15 cellular contexts compared by ENCODE assay signal in genomic region chr7:21099955-21100354, GRCh38.
DNase-seq lines count a peak whose midpoint lies in the region; ATAC-seq and TF ChIP-seq lines count a peak whose summit lies in the region.
"Had no signal": no experiment of that assay in that cellular context is flagged by ENCODE, and none has a peak within 500 bp of the region (broad histone marks: within the 10 kb centered on the region; RNA-seq: fewer than 3 reads in every experiment).

No MANE protein-coding gene starts in this region.

- in situ Hi-C loops in mammary epithelial cell (cut with MboI; ENCODE audit: low sequenced_read_pairs in 2 of 2), result loop anchor here in 1 of 2 donors (10.0 kb wide), 1 partner anchor 95 kb away; no protein-coding TSS in a partner anchor

- TF ChIP-seq RAD21 in SK-N-SH (IDR thresholded peaks at IDR 0.05; ENCODE audit: low read length), result no peak

- no peak for TF ChIP-seq EP300 in SK-N-SH (IDR thresholded peaks at IDR 0.05; ENCODE audit: borderline replicate concordance in 1 of 2, low read depth in 1 of 2, low read length in 1 of 2)
- TF ChIP-seq EP300 in upper lobe of left lung (IDR thresholded peaks at IDR 0.05), result no peak

- H3K27me3 ChIP-seq in OCI-LY3 (ENCODE audit: low read depth, low read length) (no peaks in the 10 kb centered on the region), mammary epithelial cell (ENCODE audit: insufficient read depth, low read length) (no peaks in the 10 kb centered on the region), foreskin keratinocyte (no peaks in the 10 kb centered on the region), SK-N-SH (ENCODE audit: insufficient read depth) (no peaks in the 10 kb centered on the region), upper lobe of left lung (no peaks in the 10 kb centered on the region)

- dilution Hi-C loops in mammary epithelial cell (cut with HindIII; ENCODE audit: low sequenced_read_pairs), result no loop called here

- H3K4me1 ChIP-seq in OCI-LY3 (ENCODE audit: low read length) (peaks cover 15% of the 10 kb centered on the region), mammary epithelial cell (ENCODE audit: insufficient read depth, low read length) (peaks cover 20% of the 10 kb centered on the region), foreskin keratinocyte (peaks cover 8% of the 10 kb centered on the region), SK-N-SH (ENCODE audit: control insufficient read depth in 1 of 2, insufficient read depth in 2 of 2, low read depth in 1 of 2, low read length in 1 of 2) (no peaks in the 10 kb centered on the region), upper lobe of left lung (no peaks in the 10 kb centered on the region)
- H3K4me1 ChIP-seq: HAP-1 had no signal

- TF ChIP-seq CTCF in OCI-LY3 (IDR thresholded peaks at IDR 0.05; ENCODE audit: low read depth, low read length) (no peak), mammary epithelial cell (conservative IDR thresholded peaks at IDR 0.05 in 1 of 2, IDR thresholded peaks at IDR 0.05 in 1 of 2; ENCODE audit: extremely low read depth in 1 of 2, insufficient read depth in 1 of 2, low read depth in 1 of 2, low read length in 2 of 2) (no peak), foreskin keratinocyte (conservative IDR thresholded peaks at IDR 0.05) (no peak), SK-N-SH (IDR thresholded peaks at IDR 0.05) (no peak), upper lobe of left lung (IDR thresholded peaks at IDR 0.05) (no peak)

- H3K79me2 ChIP-seq in OCI-LY3 (ENCODE audit: low read length) (no peaks in the 10 kb centered on the region), mammary epithelial cell (ENCODE audit: insufficient read depth, low read length) (no peaks in the 10 kb centered on the region), SK-N-SH (ENCODE audit: insufficient read depth) (no peaks in the 10 kb centered on the region)

- H4K20me1 ChIP-seq in OCI-LY3 (ENCODE audit: insufficient read depth, low read length) (no peaks in the 10 kb centered on the region), mammary epithelial cell (ENCODE audit: insufficient read depth, low read length) (no peaks in the 10 kb centered on the region), SK-N-SH (ENCODE audit: insufficient read depth) (no peaks in the 10 kb centered on the region)

- H3K36me3 ChIP-seq in OCI-LY3 (replicated peaks; ENCODE audit: low read depth, low read length), result no peaks in the 10 kb centered on the region
- no peaks in the 10 kb centered on the region for H3K36me3 ChIP-seq in mammary epithelial cell (ENCODE audit: insufficient read depth, low read length)
- H3K36me3 ChIP-seq in SK-N-SH (replicated peaks in 1 of 2; ENCODE audit: control insufficient read depth in 1 of 2, insufficient read depth in 2 of 2, low read length in 1 of 2), result no peaks in the 10 kb centered on the region
- H3K36me3 ChIP-seq in upper lobe of left lung, result no peaks in the 10 kb centered on the region
- H3K36me3 ChIP-seq: HAP-1 had no signal

- H3K9me2 ChIP-seq in SK-N-SH, result no peaks in the 10 kb centered on the region

- CTCF ChIA-PET in mammary epithelial cell (lab: Charles Lee; ENCODE audit: low non-redundant PET) (no interaction called here), SK-N-SH (lab: Yijun Ruan, JAX) (no interaction called here)

- no peak for TF ChIP-seq POLR2A in upper lobe of left lung (IDR thresholded peaks at IDR 0.05)

- H3K4me3 ChIP-seq in OCI-LY3 (ENCODE audit: low read length), result no peak overlapping the region
- H3K4me3 ChIP-seq in mammary epithelial cell (replicated peaks in 1 of 3; ENCODE audit: insufficient read depth in 1 of 3, low read depth in 2 of 3, low read length in 3 of 3), result no peak overlapping the region
- H3K4me3 ChIP-seq in SK-N-SH (ENCODE audit: low read depth in 2 of 2, low read length in 1 of 2), result no peak overlapping the region
- H3K4me3 ChIP-seq in upper lobe of left lung, result no peak overlapping the region
- H3K4me3 ChIP-seq: GM23338, HAP-1 had no signal

- DNase-seq in mammary epithelial cell (peak; percentile 45), foreskin keratinocyte (peak in 1 of 2 donors; percentile 36), SK-N-SH (no peak), upper lobe of left lung (no peak)
- DNase-seq in activated CD4-positive, CD25-positive, alpha-beta regulatory T cell (lab: John Stamatoyannopoulos, UW), result no peak
- DNase-seq: C1 segment of cervical spinal cord; Calu3; CD4-positive, alpha-beta memory T cell; COR-L47; DMS79 treated with DMSO at 0.1 percent for 48 hours; GF-D8; HFFc6 had no signal

- H3F3A ChIP-seq in SK-N-SH (replicated peaks; ENCODE audit: insufficient read depth), result no peaks in the 10 kb centered on the region

- POLR2A ChIA-PET in SK-N-SH (lab: Yijun Ruan, JAX), result no interaction called here

- H3K9me3 ChIP-seq in OCI-LY3 (ENCODE audit: insufficient read depth, low read length) (no peaks in the 10 kb centered on the region), mammary epithelial cell (replicated peaks; ENCODE audit: insufficient read depth, low read length) (peaks cover 3% of the 10 kb centered on the region), SK-N-SH (no peaks in the 10 kb centered on the region), upper lobe of left lung (no peaks in the 10 kb centered on the region)
- H3K9me3 ChIP-seq: HAP-1 had no signal

- intact Hi-C loops in mammary epithelial cell (cut with micrococcal nuclease), result no loop called here

- H2AFZ ChIP-seq in OCI-LY3 (ENCODE audit: low read depth, low read length) (no peak overlapping the region), mammary epithelial cell (ENCODE audit: low read depth, low read length) (no peak overlapping the region), SK-N-SH (ENCODE audit: low read depth) (no peak overlapping the region)

- H3K27ac ChIP-seq in OCI-LY3 (ENCODE audit: low read length) (peak overlapping the region; percentile 74), mammary epithelial cell (ENCODE audit: insufficient read depth, low read depth, low read length) (no peak overlapping the region), foreskin keratinocyte (no peak overlapping the region), SK-N-SH (ENCODE audit: low read depth in 2 of 2, low read length in 1 of 2) (no peak overlapping the region), upper lobe of left lung (no peak overlapping the region)

- no TSS peak for BruUV-seq in mammary epithelial cell (replicated peaks; lab: Mats Ljungman, UMichigan)

- peak; percentile 45 for ATAC-seq in foreskin keratinocyte
- no peak for ATAC-seq in upper lobe of left lung (ENCODE audit: low FRiP score in 2 of 2)
- ATAC-seq: GM23338 had no signal

- peak overlapping the region; percentile 22; the same call in 1 of the 2 replicates for H3K4me2 ChIP-seq in OCI-LY3 (ENCODE audit: low read length)
- H3K4me2 ChIP-seq in mammary epithelial cell (ENCODE audit: insufficient read depth, low read depth, low read length), result peak overlapping the region; percentile 21
- no peak overlapping the region for H3K4me2 ChIP-seq in SK-N-SH
- H3K4me2 ChIP-seq: GM23338 had no signal

- H3K9ac ChIP-seq in OCI-LY3 (ENCODE audit: low read length), result peak overlapping the region; percentile 43; the same call in 1 of the 2 replicates
- no peak overlapping the region for H3K9ac ChIP-seq in mammary epithelial cell (ENCODE audit: insufficient read depth, low read length)
- H3K9ac ChIP-seq in SK-N-SH, result no peak overlapping the region

TF ChIP-seq in SK-N-SH, 30 proteins besides CTCF, POLR2A, EP300 and RAD21 (continues in another document):
- TF ChIP-seq, protein P1, sequence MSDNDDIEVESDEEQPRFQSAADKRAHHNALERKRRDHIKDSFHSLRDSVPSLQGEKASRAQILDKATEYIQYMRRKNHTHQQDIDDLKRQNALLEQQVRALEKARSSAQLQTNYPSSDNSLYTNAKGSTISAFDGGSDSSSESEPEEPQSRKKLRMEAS (IDR thresholded peaks at IDR 0.05; ENCODE audit: low read depth), result no peak
- TF ChIP-seq FOSL2 (IDR thresholded peaks at IDR 0.05; ENCODE audit: borderline replicate concordance, low read depth) (no peak), SMC3 (IDR thresholded peaks at IDR 0.05; ENCODE audit: low read depth, low read length) (no peak), USF1 (IDR thresholded peaks at IDR 0.05; ENCODE audit: borderline replicate concordance, low read depth) (no peak), TAF1 (IDR thresholded peaks at IDR 0.05; ENCODE audit: borderline replicate concordance, low read depth, low read length) (no peak), RCOR1 (IDR thresholded peaks at IDR 0.05; ENCODE audit: low read length) (no peak), NFIC (IDR thresholded peaks at IDR 0.05; ENCODE audit: borderline replicate concordance) (no peak), TEAD4 (IDR thresholded peaks at IDR 0.05; ENCODE audit: borderline replicate concordance, insufficient read depth) (no peak), RFX5 (IDR thresholded peaks at IDR 0.05; ENCODE audit: low read length) (no peak)
- TF ChIP-seq, protein P2, sequence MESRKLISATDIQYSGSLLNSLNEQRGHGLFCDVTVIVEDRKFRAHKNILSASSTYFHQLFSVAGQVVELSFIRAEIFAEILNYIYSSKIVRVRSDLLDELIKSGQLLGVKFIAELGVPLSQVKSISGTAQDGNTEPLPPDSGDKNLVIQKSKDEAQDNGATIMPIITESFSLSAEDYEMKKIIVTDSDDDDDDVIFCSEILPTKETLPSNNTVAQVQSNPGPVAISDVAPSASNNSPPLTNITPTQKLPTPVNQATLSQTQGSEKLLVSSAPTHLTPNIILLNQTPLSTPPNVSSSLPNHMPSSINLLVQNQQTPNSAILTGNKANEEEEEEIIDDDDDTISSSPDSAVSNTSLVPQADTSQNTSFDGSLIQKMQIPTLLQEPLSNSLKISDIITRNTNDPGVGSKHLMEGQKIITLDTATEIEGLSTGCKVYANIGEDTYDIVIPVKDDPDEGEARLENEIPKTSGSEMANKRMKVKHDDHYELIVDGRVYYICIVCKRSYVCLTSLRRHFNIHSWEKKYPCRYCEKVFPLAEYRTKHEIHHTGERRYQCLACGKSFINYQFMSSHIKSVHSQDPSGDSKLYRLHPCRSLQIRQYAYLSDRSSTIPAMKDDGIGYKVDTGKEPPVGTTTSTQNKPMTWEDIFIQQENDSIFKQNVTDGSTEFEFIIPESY (IDR thresholded peaks at IDR 0.05; ENCODE audit: borderline replicate concordance, low read depth), result no peak
- TF ChIP-seq, protein P3, sequence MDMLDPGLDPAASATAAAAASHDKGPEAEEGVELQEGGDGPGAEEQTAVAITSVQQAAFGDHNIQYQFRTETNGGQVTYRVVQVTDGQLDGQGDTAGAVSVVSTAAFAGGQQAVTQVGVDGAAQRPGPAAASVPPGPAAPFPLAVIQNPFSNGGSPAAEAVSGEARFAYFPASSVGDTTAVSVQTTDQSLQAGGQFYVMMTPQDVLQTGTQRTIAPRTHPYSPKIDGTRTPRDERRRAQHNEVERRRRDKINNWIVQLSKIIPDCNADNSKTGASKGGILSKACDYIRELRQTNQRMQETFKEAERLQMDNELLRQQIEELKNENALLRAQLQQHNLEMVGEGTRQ (IDR thresholded peaks at IDR 0.05; ENCODE audit: borderline replicate concordance, low read depth, low read length), result no peak
